In the genomic region with DNA sequence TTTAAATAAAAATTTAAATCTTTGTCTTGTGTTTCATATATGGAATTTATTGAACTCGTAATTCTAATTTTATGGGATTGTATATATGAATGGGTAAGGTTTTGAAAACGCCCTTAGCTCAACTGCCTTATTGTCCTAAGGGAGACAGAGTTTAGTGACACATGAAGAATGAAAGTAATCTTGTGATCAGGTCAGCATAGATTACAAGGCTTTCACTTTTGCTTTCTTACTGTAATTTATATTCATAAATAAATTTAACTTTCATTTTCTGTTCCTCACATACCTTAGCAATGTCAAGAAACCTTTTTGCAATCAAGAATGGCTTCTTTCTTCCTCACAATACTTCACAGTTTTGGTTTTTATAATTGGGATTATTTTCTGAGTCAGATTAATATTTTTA, we compare ENCODE assay signal across 10 cellular contexts. TPM values are rescaled to one million over a fixed set of nuclear protein-coding genes. Genes with fewer than 3 reads are reported as not detected.
A peak's percentile ranks its signal among the peaks of the same experiment; 100 is the strongest.
DNase-seq lines count a peak whose midpoint lies in the region; ATAC-seq, FAIRE-seq and TF ChIP-seq lines count a peak whose summit lies in the region.
"Had no signal": no experiment of that assay in that cellular context is flagged by ENCODE, and none has a peak within 500 bp of the region (broad histone marks: within the 10 kb centered on the region; RNA-seq: fewer than 3 reads in every experiment).

No MANE protein-coding gene starts in this region.

- H3K27me3 Mint-ChIP-seq in activated CD4-positive, alpha-beta memory T cell treated with anti-CD3 and anti-CD28 coated beads for 36 hours, result no peaks in the 10 kb centered on the region
- H3K27me3 Mint-ChIP-seq: brain had no signal

- peak; percentile 87 for ATAC-seq in GM19455 (IDR thresholded peaks at IDR 0.05; ENCODE audit: unreplicated experiment)
- peak; percentile 97 for ATAC-seq in HG03097 (IDR thresholded peaks at IDR 0.05; ENCODE audit: low FRiP score, unreplicated experiment)

- no peak for TF ChIP-seq CTCF in GM13976 (IDR thresholded peaks at IDR 0.05; ENCODE audit: borderline replicate concordance, control extremely low read depth, extremely low read depth, insufficient read depth, missing control alignments)

- peaks cover 32% of the 10 kb centered on the region for H3K36me3 Mint-ChIP-seq in activated CD4-positive, alpha-beta memory T cell treated with anti-CD3 and anti-CD28 coated beads for 36 hours

- DNase-seq in GM13976 (ENCODE audit: low spot score) (peak; percentile 51), GOT3 (lab: John Stamatoyannopoulos, UW) (no peak), GM03348 (ENCODE audit: low spot score) (no peak), cardiac septum (ENCODE audit: low spot score) (no peak)
- DNase-seq in activated CD4-positive, alpha-beta memory T cell treated with anti-CD3 and anti-CD28 coated beads for 36 hours, result no peak
- DNase-seq: MV-4-11 had no signal

- H3K4me3 Mint-ChIP-seq in activated CD4-positive, alpha-beta memory T cell treated with anti-CD3 and anti-CD28 coated beads for 36 hours, result no peak overlapping the region
- H3K4me3 Mint-ChIP-seq: brain had no signal

- H3K9me3 Mint-ChIP-seq in activated CD4-positive, alpha-beta memory T cell treated with anti-CD3 and anti-CD28 coated beads for 36 hours, result peaks cover 4% of the 10 kb centered on the region

- intact Hi-C loops in cardiac septum (cut with DNase I), result no loop called here
- intact Hi-C loops in activated CD4-positive, alpha-beta memory T cell treated with anti-CD3 and anti-CD28 coated beads for 36 hours (cut with micrococcal nuclease), result loop anchor here (1.0 kb wide), 2 partner anchors 14 to 28 kb away; a partner anchor contains a TSS

- peak; percentile 78 for FAIRE-seq in colon (lab: Jason Lieb, UNC)

- H3K27ac Mint-ChIP-seq in activated CD4-positive, alpha-beta memory T cell treated with anti-CD3 and anti-CD28 coated beads for 36 hours, result no peak overlapping the region
- H3K27ac Mint-ChIP-seq: brain had no signal

- peaks cover 39% of the 10 kb centered on the region for H3K4me1 Mint-ChIP-seq in activated CD4-positive, alpha-beta memory T cell treated with anti-CD3 and anti-CD28 coated beads for 36 hours (ENCODE audit: low read depth)

- in situ Hi-C loops in GM13976 (cut with MboI; ENCODE audit: low sequenced_read_pairs, unreplicated experiment), result no loop called here

- POLR2A ChIA-PET in activated CD4-positive, alpha-beta memory T cell treated with anti-CD3 and anti-CD28 coated beads for 36 hours (lab: Charles Lee), result no interaction called here

- CTCF ChIA-PET in activated CD4-positive, alpha-beta memory T cell treated with anti-CD3 and anti-CD28 coated beads for 36 hours (lab: Charles Lee), result no interaction called here

RNA-seq across cellular contexts. Expression of a gene that starts 14.4 kb away (rescaled TPM):
- 7.7 TPM for total RNA-seq in cardiac septum
- total RNA-seq in activated CD4-positive, alpha-beta memory T cell treated with anti-CD3 and anti-CD28 coated beads for 36 hours, result 10 to 100 TPM in 1 of 2 experiments, 1 to 10 TPM in 1; 10.0 to 10.2 TPM

RNA-seq across cellular contexts. Expression of a gene that starts 26.8 kb away (rescaled TPM):
- total RNA-seq in cardiac septum, result 4.4 TPM
- 10 to 100 TPM; 22.4 to 24.7 TPM for total RNA-seq in activated CD4-positive, alpha-beta memory T cell treated with anti-CD3 and anti-CD28 coated beads for 36 hours
